Comparison of ENCODE assay signal across 8 cellular contexts in the genomic region with DNA sequence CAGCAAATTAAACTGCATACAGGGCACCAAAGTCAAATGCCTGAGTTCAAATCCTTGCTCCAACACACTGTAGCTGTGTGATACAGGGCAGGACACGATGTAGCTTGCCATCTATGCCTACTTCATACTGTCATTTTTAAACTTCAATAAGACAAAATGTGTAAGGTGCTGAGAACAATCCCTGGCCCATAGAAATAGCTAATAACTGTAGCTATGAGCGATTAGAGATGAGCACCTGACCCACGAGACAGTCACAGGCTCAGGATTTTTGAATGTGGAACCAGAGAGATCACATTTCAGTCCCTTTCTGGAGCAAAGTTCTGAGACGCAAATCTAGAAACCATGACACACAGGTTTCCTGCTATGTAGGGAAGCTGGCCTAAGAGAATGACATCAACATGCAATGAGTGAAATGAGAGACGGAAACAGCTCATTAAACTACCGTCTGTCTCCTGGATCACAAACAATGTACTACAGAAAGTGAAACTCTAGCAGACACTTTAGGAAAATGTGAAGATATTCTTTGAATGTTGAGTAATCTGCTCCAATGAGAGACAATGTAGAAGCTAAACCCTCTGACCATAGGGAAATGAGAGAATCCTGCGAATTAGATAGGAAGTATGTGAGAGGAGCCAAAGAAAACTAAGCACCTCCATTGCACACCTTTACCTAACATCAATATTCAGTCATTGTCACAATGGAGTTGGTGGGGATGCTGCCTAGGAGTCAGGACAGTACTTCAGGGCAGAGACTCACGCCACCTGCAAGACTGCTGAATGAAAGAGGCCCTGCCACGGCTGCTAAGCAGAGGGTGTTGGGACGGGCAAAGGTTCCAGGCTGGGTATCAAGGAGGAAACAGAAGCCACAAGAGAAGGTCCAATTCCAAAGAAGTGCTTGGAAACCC. TPM values are rescaled to one million over a fixed set of nuclear protein-coding genes. Genes with fewer than 3 reads are reported as not detected.
DNase-seq lines count a peak whose midpoint lies in the region; ATAC-seq and TF ChIP-seq lines count a peak whose summit lies in the region.

No MANE protein-coding gene starts in this region.

- H3K27me3 ChIP-seq in esophagus squamous epithelium (no peaks in the 10 kb centered on the region), uterus (no peaks in the 10 kb centered on the region)

- no peaks in the 10 kb centered on the region for H3K36me3 Mint-ChIP-seq in activated naive CD4-positive, alpha-beta T cell treated with anti-CD3 and anti-CD28 coated beads, Interleukin-2, amount 10 ng/mL, durations not matched to agents 7 days and 5 days
- H3K36me3 Mint-ChIP-seq in stimulated activated naive B cell treated with anti-CD40 and anti-IgM and Interleukin-4, amounts not matched to agents 10 μg/mL and 1 μg/mL and 100 μg/mL, for 72 hours: no peaks in the 10 kb centered on the region

- no peaks in the 10 kb centered on the region for H3K36me3 ChIP-seq in esophagus squamous epithelium
- no peaks in the 10 kb centered on the region for H3K36me3 ChIP-seq in uterus

- H3K9me3 Mint-ChIP-seq in activated naive CD4-positive, alpha-beta T cell treated with anti-CD3 and anti-CD28 coated beads, Interleukin-2, amount 10 ng/mL, durations not matched to agents 7 days and 5 days: no peaks in the 10 kb centered on the region
- no peaks in the 10 kb centered on the region for H3K9me3 Mint-ChIP-seq in stimulated activated naive B cell treated with anti-CD40 and anti-IgM and Interleukin-4, amounts not matched to agents 10 μg/mL and 1 μg/mL and 100 μg/mL, for 72 hours

- H3K27ac Mint-ChIP-seq in activated naive CD4-positive, alpha-beta T cell treated with anti-CD3 and anti-CD28 coated beads, Interleukin-2, amount 10 ng/mL, durations not matched to agents 7 days and 5 days: peak overlapping the region; percentile 70
- peak overlapping the region; percentile 89 for H3K27ac Mint-ChIP-seq in stimulated activated naive B cell treated with anti-CD40 and anti-IgM and Interleukin-4, amounts not matched to agents 10 μg/mL and 1 μg/mL and 100 μg/mL, for 72 hours

- H3K4me1 Mint-ChIP-seq in activated naive CD4-positive, alpha-beta T cell treated with anti-CD3 and anti-CD28 coated beads, Interleukin-2, amount 10 ng/mL, durations not matched to agents 7 days and 5 days: peaks cover 18% of the 10 kb centered on the region
- H3K4me1 Mint-ChIP-seq in stimulated activated naive B cell treated with anti-CD40 and anti-IgM and Interleukin-4, amounts not matched to agents 10 μg/mL and 1 μg/mL and 100 μg/mL, for 72 hours: peaks cover 19 to 28% of the 10 kb centered on the region in 2 donors

- peak; percentile 28 for DNase-seq in COLO668 (lab: John Stamatoyannopoulos, UW; ENCODE audit: unreplicated experiment)
- no peak for DNase-seq in activated naive CD4-positive, alpha-beta T cell treated with anti-CD3 and anti-CD28 coated beads, Interleukin-2, amount 10 ng/mL, durations not matched to agents 7 days and 5 days
- DNase-seq in stimulated activated naive B cell treated with anti-CD40 and anti-IgM and Interleukin-4, amounts not matched to agents 10 μg/mL and 1 μg/mL and 100 μg/mL, for 72 hours: peak; percentile 33
- DNase-seq in esophagus squamous epithelium (lab: John Stamatoyannopoulos, UW): no peak
- no peak for DNase-seq in uterus
- DNase-seq in NCI-H1105 (lab: John Stamatoyannopoulos, UW): no peak

- no peak for TF ChIP-seq POLR2A in esophagus squamous epithelium (IDR thresholded peaks at IDR 0.05)
- no peak for TF ChIP-seq POLR2A in uterus (IDR thresholded peaks at IDR 0.05)

- no peaks in the 10 kb centered on the region for H3K9me3 ChIP-seq in esophagus squamous epithelium
- H3K9me3 ChIP-seq in uterus: no peaks in the 10 kb centered on the region

- ATAC-seq in GM19372 (IDR thresholded peaks at IDR 0.05; ENCODE audit: low read depth, unreplicated experiment) (peak; percentile 61), HG03175 (IDR thresholded peaks at IDR 0.05; ENCODE audit: unreplicated experiment) (peak; percentile 72)
- peak; percentile 75 for ATAC-seq in stimulated activated naive B cell treated with anti-CD40 and anti-IgM and Interleukin-4, amounts not matched to agents 10 μg/mL and 1 μg/mL and 100 μg/mL, for 72 hours (replicated peaks)

- H3K27ac ChIP-seq in esophagus squamous epithelium: peak overlapping the region in 1 of 4 donors; percentile 17
- H3K27ac ChIP-seq in uterus: no peak overlapping the region

- TF ChIP-seq CTCF in esophagus squamous epithelium (IDR thresholded peaks at IDR 0.05): no peak
- TF ChIP-seq CTCF in uterus (IDR thresholded peaks at IDR 0.05): no peak

- H3K27me3 Mint-ChIP-seq in activated naive CD4-positive, alpha-beta T cell treated with anti-CD3 and anti-CD28 coated beads, Interleukin-2, amount 10 ng/mL, durations not matched to agents 7 days and 5 days: no peaks in the 10 kb centered on the region
- no peaks in the 10 kb centered on the region for H3K27me3 Mint-ChIP-seq in stimulated activated naive B cell treated with anti-CD40 and anti-IgM and Interleukin-4, amounts not matched to agents 10 μg/mL and 1 μg/mL and 100 μg/mL, for 72 hours

- H3K4me3 ChIP-seq in esophagus squamous epithelium (no peak overlapping the region), uterus (no peak overlapping the region)

- H3K4me3 Mint-ChIP-seq in activated naive CD4-positive, alpha-beta T cell treated with anti-CD3 and anti-CD28 coated beads, Interleukin-2, amount 10 ng/mL, durations not matched to agents 7 days and 5 days: no peak overlapping the region
- peak overlapping the region; percentile 65 to 73 for H3K4me3 Mint-ChIP-seq in stimulated activated naive B cell treated with anti-CD40 and anti-IgM and Interleukin-4, amounts not matched to agents 10 μg/mL and 1 μg/mL and 100 μg/mL, for 72 hours

- CTCF ChIA-PET in activated naive CD4-positive, alpha-beta T cell treated with anti-CD3 and anti-CD28 coated beads, Interleukin-2, amount 10 ng/mL, durations not matched to agents 7 days and 5 days (lab: Charles Lee): interaction anchor here (1.1 to 1.5 kb wide), 3 partner anchors 12 to 26 kb away, joined by 3 to 11 read pairs (median 4); partner anchors contain the start of gene B4GALT6

- intact Hi-C loops in esophagus squamous epithelium (cut with DNase I) (no loop called here), uterus (cut with DNase I; ENCODE audit: low total_unique reads) (no loop called here)

- H3K4me1 ChIP-seq in esophagus squamous epithelium: no peaks in the 10 kb centered on the region
- H3K4me1 ChIP-seq in uterus: no peaks in the 10 kb centered on the region

- WGBS in esophagus squamous epithelium, 2 donors: 54 to 60% methylated on average over 10 of the region's 10 CpGs

RNA-seq across cellular contexts. Expression of gene B4GALT6, which starts 25.5 kb away (rescaled TPM):
- total RNA-seq in esophagus squamous epithelium: 1 to 10 TPM; 2.5 to 3.6 (median 3.0) TPM
- 10 to 100 TPM in 1 of 4 donors, 1 to 10 TPM in 3; 1.5 to 11.8 (median 3.9) TPM for total RNA-seq in uterus

Comparison
In these comparisons a context has a peak if more than half of its experiments do, and no peak if none do; other contexts are left out.
1. DNase-seq: peak in COLO668 (single experiment) and stimulated activated naive B cell treated with anti-CD40 and anti-IgM and Interleukin-4, amounts not matched to agents 10 μg/mL and 1 μg/mL and 100 μg/mL, for 72 hours (single experiment); none in activated naive CD4-positive, alpha-beta T cell treated with anti-CD3 and anti-CD28 coated beads, Interleukin-2, amount 10 ng/mL, durations not matched to agents 7 days and 5 days (single experiment), esophagus squamous epithelium (single experiment), uterus (0 of 2) and NCI-H1105 (single experiment).
2. Peak in every context shown above with its lines, with median percentiles within 50 percentile points of each other: ATAC-seq.